ENCODE assay signal across 25 cellular contexts in the genomic region with DNA sequence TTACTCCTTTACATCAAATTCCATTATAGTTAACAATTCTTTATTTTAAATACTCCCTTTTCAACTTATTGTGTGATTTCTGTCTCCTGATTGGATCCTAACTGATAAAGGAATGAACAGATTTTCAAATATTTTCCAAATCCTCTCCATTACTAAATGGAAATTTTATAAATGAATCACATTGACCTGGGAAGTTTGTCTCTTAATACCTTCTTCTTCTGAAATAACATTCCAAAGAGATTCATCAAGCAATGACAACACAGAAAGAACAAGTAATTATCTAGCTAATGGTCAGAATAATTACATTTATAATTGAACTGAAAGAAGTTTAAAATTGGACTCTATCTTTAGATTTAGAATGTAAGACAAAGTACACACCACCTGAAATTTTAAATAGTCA.
"Had no signal": no experiment of that assay in that cellular context is flagged by ENCODE, and none has a peak within 500 bp of the region (broad histone marks: within the 10 kb centered on the region; RNA-seq: fewer than 3 reads in every experiment).

No MANE protein-coding gene starts in this region.

- H3K4me1 ChIP-seq: gastroesophageal sphincter, heart left ventricle, neural progenitor cell, parathyroid adenoma, right lobe of liver, suprapubic skin, transverse colon, vagina had no signal

- DNase-seq: cortex of kidney; effector memory CD8-positive, alpha-beta T cell; heart left ventricle; islet precursor cell; mesenchymal stem cell; mucosa of descending colon; naive B cell; right lobe of liver; small intestine; stimulated activated CD4-positive, alpha-beta T cell treated with anti-CD3 and anti-CD28 coated beads, Interleukin-15, amount 100 ng/mL, for 24 hours; stimulated activated CD4-positive, alpha-beta T cell treated with anti-CD3 and anti-CD28 coated beads, Interleukin-2, amount 100 ng/mL, for 48 hours; stimulated activated naive CD4-positive, alpha-beta T cell; stimulated activated naive CD8-positive, alpha-beta T cell treated with anti-CD3 and anti-CD28 coated beads, Interleukin-15, amount 100 ng/mL, for 72 hours; transverse colon had no signal

- H3K27me3 Mint-ChIP-seq: effector memory CD8-positive, alpha-beta T cell; naive B cell; progenitor cell of endocrine pancreas; stimulated activated naive CD8-positive, alpha-beta T cell treated with anti-CD3 and anti-CD28 coated beads, Interleukin-15, amount 100 ng/mL, for 72 hours had no signal

- H3K4me3 Mint-ChIP-seq: effector memory CD8-positive, alpha-beta T cell; mesothelial cell of epicardium; naive B cell; nephron; neural progenitor cell; stimulated activated naive CD8-positive, alpha-beta T cell treated with anti-CD3 and anti-CD28 coated beads, Interleukin-15, amount 100 ng/mL, for 72 hours had no signal

- H3K9me3 ChIP-seq: gastroesophageal sphincter, mucosa of descending colon, right lobe of liver, suprapubic skin, transverse colon, vagina had no signal

- H3K27ac Mint-ChIP-seq: effector memory CD8-positive, alpha-beta T cell; naive B cell; nephron; neural progenitor cell; progenitor cell of endocrine pancreas; stimulated activated naive CD8-positive, alpha-beta T cell treated with anti-CD3 and anti-CD28 coated beads, Interleukin-15, amount 100 ng/mL, for 72 hours had no signal

- H3K36me3 Mint-ChIP-seq: mesothelial cell of epicardium, naive B cell, neural progenitor cell had no signal

- H3K27ac ChIP-seq: gastroesophageal sphincter, heart left ventricle, hepatocyte, neural progenitor cell, parathyroid adenoma, right lobe of liver, suprapubic skin, transverse colon, vagina had no signal

- H3K9me3 Mint-ChIP-seq: nephron, neural progenitor cell had no signal

- H3K36me3 ChIP-seq: gastroesophageal sphincter, heart left ventricle, neural progenitor cell, right lobe of liver, suprapubic skin, transverse colon, vagina had no signal

- H3K4me3 ChIP-seq: gastroesophageal sphincter, heart left ventricle, hepatocyte, lung, mucosa of descending colon, neural progenitor cell, right lobe of liver, suprapubic skin, transverse colon, vagina had no signal

- ATAC-seq: effector memory CD8-positive, alpha-beta T cell; gastroesophageal sphincter; heart left ventricle; left lobe of liver; mucosa of descending colon; right lobe of liver; stimulated activated naive CD8-positive, alpha-beta T cell treated with anti-CD3 and anti-CD28 coated beads, Interleukin-15, amount 100 ng/mL, for 72 hours had no signal

- H3K27me3 ChIP-seq: gastroesophageal sphincter, heart left ventricle, hepatocyte, neural progenitor cell, right lobe of liver, suprapubic skin, transverse colon, vagina had no signal

- H3K4me1 Mint-ChIP-seq: naive B cell; nephron; stimulated activated naive CD8-positive, alpha-beta T cell treated with anti-CD3 and anti-CD28 coated beads, Interleukin-15, amount 100 ng/mL, for 72 hours had no signal
